In genomic region chr22:35315141-35315854, GRCh38 we compare ENCODE assay signal across 12 cellular contexts. TPM values are rescaled to one million over a fixed set of nuclear protein-coding genes. Genes with fewer than 3 reads are reported as not detected.
A peak's percentile ranks its signal among the peaks of the same experiment; 100 is the strongest.
DNase-seq lines count a peak whose midpoint lies in the region; ATAC-seq and TF ChIP-seq lines count a peak whose summit lies in the region.
"Had no signal": no experiment of that assay in that cellular context is flagged by ENCODE, and none has a peak within 500 bp of the region (broad histone marks: within the 10 kb centered on the region; RNA-seq: fewer than 3 reads in every experiment).

No MANE protein-coding gene starts in this region.

- WGBS in endodermal cell (ENCODE audit: insufficient coverage in 1 of 2, insufficient read length in 1 of 2), 2 experiments: 88 to 94% methylated on average over 9 to 12 of the region's 12 CpGs
- WGBS in aorta, 2 donors: 49% methylated on average over 12 of the region's 12 CpGs

- no peak for TF ChIP-seq POLR2A in breast epithelium (IDR thresholded peaks at IDR 0.05)

- POLR2A ChIA-PET in MCF 10A (lab: Yijun Ruan, JAX): interaction anchor here (0.7 to 0.8 kb wide), 2 partner anchors 9 to 15 kb away, joined by 4 read pairs; partner anchors contain the start of gene TOM1

- no peak for ATAC-seq in aorta (ENCODE audit: low FRiP score)
- ATAC-seq in GM21619 (IDR thresholded peaks at IDR 0.05; ENCODE audit: unreplicated experiment): no peak
- ATAC-seq: WTC11 had no signal

- H3K27me3 Mint-ChIP-seq in MCF 10A (ENCODE audit: insufficient read depth, unreplicated experiment): no peaks in the 10 kb centered on the region
- no peaks in the 10 kb centered on the region for H3K27me3 Mint-ChIP-seq in endodermal cell (ENCODE audit: insufficient read depth)
- H3K27me3 Mint-ChIP-seq: naive thymus-derived CD4-positive, alpha-beta T cell had no signal

- CTCF ChIA-PET in MCF 10A (lab: Yijun Ruan, JAX): interaction anchor here (0.6 kb wide), 1 partner anchor 27 kb away, joined by 3 read pairs; no protein-coding TSS in a partner anchor

- H3K27ac ChIP-seq in breast epithelium (peak overlapping the region; percentile 50 to 80), endodermal cell (ENCODE audit: low read depth, low read length) (no peak overlapping the region), aorta (ENCODE audit: low read depth in 1 of 2, low read length in 2 of 2) (peak overlapping the region in 1 of 2 donors; percentile 1)

- H3K4me1 ChIP-seq in breast epithelium (peaks cover 8 to 37% of the 10 kb centered on the region in 2 donors), endodermal cell (ENCODE audit: control insufficient read depth, insufficient read depth, low read length) (peaks cover 3% of the 10 kb centered on the region), aorta (ENCODE audit: control insufficient read depth in 1 of 2, insufficient read depth in 2 of 2, low read length in 2 of 2) (peaks cover 0 to 1% of the 10 kb centered on the region in 2 donors)

- H3K36me3 ChIP-seq in breast epithelium (no peaks in the 10 kb centered on the region), endodermal cell (ENCODE audit: control insufficient read depth, insufficient read depth, low read length) (no peaks in the 10 kb centered on the region), aorta (ENCODE audit: control insufficient read depth in 1 of 2, insufficient read depth in 2 of 2, low read length in 1 of 2) (peaks cover 0 to 3% of the 10 kb centered on the region in 2 donors)
- H3K36me3 ChIP-seq: SJCRH30 had no signal

- BruUV-seq in MCF 10A (replicated peaks; lab: Mats Ljungman, UMichigan): no TSS peak

- H3K4me1 Mint-ChIP-seq in MCF 10A (ENCODE audit: insufficient read depth, unreplicated experiment) (peaks cover 33% of the 10 kb centered on the region), endodermal cell (peaks cover 19% of the 10 kb centered on the region)

- H3K9me3 Mint-ChIP-seq in MCF 10A (ENCODE audit: unreplicated experiment) (no peaks in the 10 kb centered on the region), endodermal cell (no peaks in the 10 kb centered on the region)
- H3K9me3 Mint-ChIP-seq: WTC11 had no signal

- H3K27me3 ChIP-seq in breast epithelium: no peaks in the 10 kb centered on the region
- no peaks in the 10 kb centered on the region for H3K27me3 ChIP-seq in endodermal cell (ENCODE audit: control insufficient read depth, insufficient read depth, low read length, poor library complexity, severe bottlenecking)
- H3K27me3 ChIP-seq in aorta (ENCODE audit: control insufficient read depth in 1 of 2, insufficient read depth in 2 of 2, low read length in 1 of 2): no peaks in the 10 kb centered on the region
- H3K27me3 ChIP-seq: SJCRH30 had no signal

- no peak for TF ChIP-seq CTCF in breast epithelium (IDR thresholded peaks at IDR 0.05)
- TF ChIP-seq CTCF in MCF 10A (IDR thresholded peaks at IDR 0.05; ENCODE audit: unreplicated experiment): no peak
- no peak for TF ChIP-seq CTCF in endodermal cell (conservative IDR thresholded peaks at IDR 0.05)

- peaks cover 33% of the 10 kb centered on the region for H3K36me3 Mint-ChIP-seq in MCF 10A (ENCODE audit: insufficient read depth, unreplicated experiment)
- no peaks in the 10 kb centered on the region for H3K36me3 Mint-ChIP-seq in endodermal cell (ENCODE audit: low read depth)

- H3K27ac Mint-ChIP-seq in MCF 10A (ENCODE audit: low read depth, unreplicated experiment) (no peak overlapping the region), endodermal cell (peak overlapping the region; percentile 39)

- no peak overlapping the region for H3K4me3 Mint-ChIP-seq in MCF 10A (ENCODE audit: unreplicated experiment)
- no peak overlapping the region for H3K4me3 Mint-ChIP-seq in endodermal cell
- H3K4me3 Mint-ChIP-seq: WTC11 had no signal

- intact Hi-C loops in breast epithelium (cut with DNase I; ENCODE audit: low total_unique reads): no loop called here
- intact Hi-C loops in MCF 10A (cut with micrococcal nuclease): no loop called here
- intact Hi-C loops in aorta (cut with DNase I): no loop called here

- DNase-seq in breast epithelium (ENCODE audit: low spot score in 2 of 2): peak in 1 of 2 donors; percentile 49
- no peak for DNase-seq in MCF 10A (ENCODE audit: unreplicated experiment)
- no peak for DNase-seq in endodermal cell
- peak; percentile 47 for DNase-seq in myocyte (ENCODE audit: low read depth)
- DNase-seq in aorta: peak; percentile 69 to 77
- no peak for DNase-seq in T-helper 9 cell
- DNase-seq in NCI-H2227 (lab: John Stamatoyannopoulos, UW; ENCODE audit: unreplicated experiment): no peak
- DNase-seq: activated T-cell treated with anti-CD3 and anti-CD28 coated beads, Interleukin-2, amount 50 U/mL, for 48 hours; naive thymus-derived CD4-positive, alpha-beta T cell; SJCRH30 had no signal

- H3K9ac ChIP-seq in endodermal cell (ENCODE audit: extremely low read depth, low read length, poor library complexity, severe bottlenecking): no peak overlapping the region

- H3K4me3 ChIP-seq in breast epithelium (peak overlapping the region in 1 of 3 donors; percentile 5), endodermal cell (ENCODE audit: low read length) (no peak overlapping the region), aorta (ENCODE audit: low read length in 2 of 2) (no peak overlapping the region)
- H3K4me3 ChIP-seq: SJCRH30 had no signal

- H3K9me3 ChIP-seq in breast epithelium: no peaks in the 10 kb centered on the region
- H3K9me3 ChIP-seq in endodermal cell (ENCODE audit: control insufficient read depth, low read length): no peaks in the 10 kb centered on the region
- H3K9me3 ChIP-seq in aorta (ENCODE audit: control insufficient read depth, low read length): no peaks in the 10 kb centered on the region
- H3K9me3 ChIP-seq: SJCRH30 had no signal

RNA-seq across cellular contexts. Expression of gene TOM1, which starts 15.6 kb away (rescaled TPM):
- total RNA-seq in breast epithelium (100 to 1,000 TPM in 2 of 3 donors, 10 to 100 TPM in 1; 85.6 to 106 (median 105) TPM), MCF 10A (2022) (28.2 and 41.9 TPM in 2 replicates), endodermal cell (10 to 100 TPM; 31.3 to 33.3 TPM), myocyte (162 and 176 TPM in 2 replicates), aorta (10 to 100 TPM; 49.5 to 50.5 TPM)
- polyA plus RNA-seq in endodermal cell (2013, experiment 1 of 2): 21.3 TPM
- 21.2 TPM for polyA plus RNA-seq in endodermal cell (2013, experiment 2 of 2)
- 76.2 TPM for polyA plus RNA-seq in myocyte (2012)
- 10 to 100 TPM; 19.8 to 38.5 TPM for polyA plus RNA-seq in aorta

RNA-seq across cellular contexts. Expression of gene HMGXB4, which starts 58.0 kb away (rescaled TPM):
- total RNA-seq in breast epithelium (10 to 100 TPM; 12.8 to 28.5 (median 26.2) TPM), MCF 10A (2022) (27.2 and 30.2 TPM in 2 replicates), endodermal cell (10 to 100 TPM; 36.2 to 58.9 TPM), myocyte (10.4 and 12.5 TPM in 2 replicates), aorta (10 to 100 TPM; 15.3 to 16.0 TPM)
- polyA plus RNA-seq in endodermal cell (2013, experiment 1 of 2): 49.8 TPM
- 50.5 TPM for polyA plus RNA-seq in endodermal cell (2013, experiment 2 of 2)
- polyA plus RNA-seq in myocyte (2012): 8.0 TPM
- 1 to 10 TPM; 7.5 to 9.3 TPM for polyA plus RNA-seq in aorta

Comparison
In these comparisons a context has a peak if more than half of its experiments do, and no peak if none do; other contexts are left out.
1. DNase-seq: peak in myocyte (single experiment) and aorta (2 of 2); none in MCF 10A (single experiment), endodermal cell (single experiment), T-helper 9 cell (single experiment) and NCI-H2227 (single experiment).